ENCODE assay signal across 18 cellular contexts in the genomic region with DNA sequence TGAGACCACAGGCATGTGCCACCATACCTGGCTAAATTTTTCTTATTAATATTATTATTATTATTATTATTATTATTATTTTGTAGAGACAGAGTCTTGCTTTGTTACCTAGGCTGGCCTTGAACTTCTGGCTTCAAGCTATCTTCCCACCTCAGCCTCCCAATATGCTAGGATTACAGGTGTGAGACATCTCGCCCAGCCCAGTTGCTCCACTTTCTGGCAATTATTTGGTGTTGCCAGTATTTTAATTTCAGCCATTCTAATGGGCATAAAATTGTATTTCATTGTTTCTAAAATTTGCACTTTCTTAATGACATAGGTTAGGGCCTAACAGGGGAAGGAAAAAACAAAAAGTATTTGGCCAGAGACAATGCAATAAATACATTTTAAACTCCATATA.
A peak's percentile ranks its signal among the peaks of the same experiment; 100 is the strongest.
DNase-seq lines count a peak whose midpoint lies in the region; ATAC-seq, FAIRE-seq and TF ChIP-seq lines count a peak whose summit lies in the region.
"Had no signal": no experiment of that assay in that cellular context is flagged by ENCODE, and none has a peak within 500 bp of the region (broad histone marks: within the 10 kb centered on the region; RNA-seq: fewer than 3 reads in every experiment).

No MANE protein-coding gene starts in this region.

- H3K9me3 Mint-ChIP-seq in MCF 10A (ENCODE audit: unreplicated experiment) = no peaks in the 10 kb centered on the region
- H3K9me3 Mint-ChIP-seq: GM23338, H9, HFFc6 had no signal

- no peak overlapping the region for H3K9ac ChIP-seq in PC-3 (ENCODE audit: low read length)

- peaks cover 10% of the 10 kb centered on the region; the same call in 1 of the 2 replicates for H3K27me3 ChIP-seq in PC-3 (ENCODE audit: low read length)

- no peaks in the 10 kb centered on the region for H4K20me1 ChIP-seq in PC-3 (ENCODE audit: low read length)

- TF ChIP-seq POLR2A in GM12891 (IDR thresholded peaks at IDR 0.05; ENCODE audit: low read depth, low read length) = no peak

- no peak overlapping the region for H3K4me2 ChIP-seq in PC-3 (ENCODE audit: low read length)
- H3K4me2 ChIP-seq: GM23338 had no signal

- no peak overlapping the region for H3K4me3 Mint-ChIP-seq in MCF 10A (ENCODE audit: unreplicated experiment)
- H3K4me3 Mint-ChIP-seq: CD4-positive, alpha-beta memory T cell; GM23338; H9; HFFc6 had no signal

- CTCF ChIA-PET in PC-3 (lab: Charles Lee) (interaction anchor here (0.8 to 1.8 kb wide), 4 partner anchors 46 to 159 kb away, joined by 5 to 7 read pairs (median 6); no protein-coding TSS in a partner anchor), MCF 10A (lab: Yijun Ruan, JAX) (interaction anchor here (0.6 kb wide), 2 partner anchors 15 to 119 kb away, joined by 3 to 6 read pairs; no protein-coding TSS in a partner anchor)

- intact Hi-C loops in PC-3 (cut with micrococcal nuclease) = loop anchor here (1.0 to 5.0 kb wide), 3 partner anchors 158 to 357 kb away; no protein-coding TSS in a partner anchor
- intact Hi-C loops in MCF 10A (cut with micrococcal nuclease) = no loop called here

- peak; percentile 33 for DNase-seq in HT1080 (ENCODE audit: low read depth)
- peak; percentile 40 for DNase-seq in PC-3
- peak; percentile 2 for DNase-seq in renal cortical epithelial cell (ENCODE audit: low read depth)
- no peak for DNase-seq in MCF 10A (ENCODE audit: unreplicated experiment)
- DNase-seq in GM12891 (ENCODE audit: insufficient read length, low spot score) = no peak
- DNase-seq in HTR-8/SVneo (ENCODE audit: insufficient read length, low spot score) = no peak
- DNase-seq: C1 segment of cervical spinal cord; Calu3; CD4-positive, alpha-beta memory T cell; COR-L47; DMS53; DMS79 treated with DMSO at 0.1 percent for 48 hours; GF-D8; H9; HFFc6 had no signal

- H3K36me3 ChIP-seq in PC-3 (ENCODE audit: low read depth, low read length) = no peaks in the 10 kb centered on the region

- no peaks in the 10 kb centered on the region for H3F3A ChIP-seq in PC-3 (ENCODE audit: low read length, unreplicated experiment)

- FAIRE-seq in GM12891 (lab: Jason Lieb, UNC) = no peak
- FAIRE-seq in HTR-8/SVneo (lab: Jason Lieb, UNC) = no peak
- FAIRE-seq: GM19239 had no signal

- no peak overlapping the region for H2AFZ ChIP-seq in PC-3 (ENCODE audit: low read length)
- H2AFZ ChIP-seq: GM23338 had no signal

- H3K27ac ChIP-seq in PC-3 (ENCODE audit: low read length) = no peak overlapping the region

- H3K79me2 ChIP-seq in PC-3 (ENCODE audit: low read length) = no peaks in the 10 kb centered on the region

- no peaks in the 10 kb centered on the region for H3K9me3 ChIP-seq in PC-3 (ENCODE audit: low read length)

- H3K4me1 Mint-ChIP-seq in MCF 10A (ENCODE audit: insufficient read depth, unreplicated experiment) = no peaks in the 10 kb centered on the region
- H3K4me1 Mint-ChIP-seq: CD4-positive, alpha-beta memory T cell had no signal

- ATAC-seq in PC-3 = peak; percentile 33; the same call in 1 of the 2 replicates
- ATAC-seq: GM23338, HCT116 had no signal

- H3K27me3 Mint-ChIP-seq in MCF 10A (ENCODE audit: insufficient read depth, unreplicated experiment) = no peaks in the 10 kb centered on the region
- H3K27me3 Mint-ChIP-seq: CD4-positive, alpha-beta memory T cell had no signal

- no peaks in the 10 kb centered on the region for H3K4me1 ChIP-seq in PC-3 (ENCODE audit: insufficient read depth, low read length)

- no peaks in the 10 kb centered on the region for H3K9me2 ChIP-seq in PC-3 (replicated peaks; ENCODE audit: low read length)

- no peaks in the 10 kb centered on the region for H3K36me3 Mint-ChIP-seq in MCF 10A (ENCODE audit: insufficient read depth, unreplicated experiment)
- H3K36me3 Mint-ChIP-seq: CD4-positive, alpha-beta memory T cell had no signal

- no peak overlapping the region for H3K27ac Mint-ChIP-seq in MCF 10A (ENCODE audit: low read depth, unreplicated experiment)
- H3K27ac Mint-ChIP-seq: CD4-positive, alpha-beta memory T cell; GM23338; HFFc6 had no signal

- H3K4me3 ChIP-seq in PC-3 (ENCODE audit: low read length) = no peak overlapping the region
- H3K4me3 ChIP-seq: GM23338 had no signal

- TF ChIP-seq CTCF in PC-3 (conservative IDR thresholded peaks at IDR 0.05; ENCODE audit: low read depth, low read length) (peak; percentile 50), MCF 10A (IDR thresholded peaks at IDR 0.05; ENCODE audit: unreplicated experiment) (no peak)

- no TSS peak for BruUV-seq in PC-3 (replicated peaks; lab: Mats Ljungman, UMichigan)
- BruUV-seq in MCF 10A (replicated peaks; lab: Mats Ljungman, UMichigan) = no TSS peak

- POLR2A ChIA-PET in PC-3 (lab: Charles Lee; ENCODE audit: unreplicated experiment) (no interaction called here), MCF 10A (lab: Yijun Ruan, JAX) (no interaction called here)

TF ChIP-seq in GM12891, 5 proteins besides CTCF, POLR2A, EP300 and RAD21:
- TF ChIP-seq TAF1 (IDR thresholded peaks at IDR 0.05; ENCODE audit: low read depth, low read length) = no peak
- TF ChIP-seq PAX5 (IDR thresholded peaks at IDR 0.05; ENCODE audit: insufficient read depth, low read length, severe bottlenecking) = no peak
TF ChIP-seq in GM12891: peak in this region for 0.

Comparison
In these comparisons a context has a peak if more than half of its experiments do, and no peak if none do; other contexts are left out.
1. DNase-seq: peak in HT1080 (single experiment), PC-3 (single experiment) and renal cortical epithelial cell (single experiment); none in MCF 10A (single experiment), GM12891 (single experiment) and HTR-8/SVneo (single experiment).